8 cellular contexts compared by ENCODE assay signal in genomic region chr15:58980351-58980939, GRCh38. TPM values are rescaled to one million over a fixed set of nuclear protein-coding genes. Genes with fewer than 3 reads are reported as not detected.
A peak's percentile ranks its signal among the peaks of the same experiment; 100 is the strongest.
DNase-seq lines count a peak whose midpoint lies in the region; ATAC-seq and TF ChIP-seq lines count a peak whose summit lies in the region.

No MANE protein-coding gene starts in this region.

- no peak for TF ChIP-seq CTCF in NB4 (IDR thresholded peaks at IDR 0.05; ENCODE audit: low read depth, low read length)
- peak; percentile 7; the same call in 1 of the 2 replicates for TF ChIP-seq CTCF in WI38 (IDR thresholded peaks at IDR 0.05; ENCODE audit: low read depth, low read length)
- peak; percentile 36 for TF ChIP-seq CTCF in glutamatergic neuron (IDR thresholded peaks at IDR 0.05; ENCODE audit: partially characterized antibody, unreplicated experiment)
- TF ChIP-seq CTCF in tibial artery (IDR thresholded peaks at IDR 0.05): peak; percentile 36 to 59

- no peaks in the 10 kb centered on the region for H3K36me3 ChIP-seq in tibial artery

- H3K27ac Mint-ChIP-seq in glutamatergic neuron (ENCODE audit: unreplicated experiment): no peak overlapping the region

- peak; percentile 17 for DNase-seq in NCI-H1092 treated with DMSO at 0.1 percent for 48 hours (lab: John Stamatoyannopoulos, UW)
- no peak for DNase-seq in NCI-H1092 (lab: John Stamatoyannopoulos, UW)
- peak; percentile 61 for DNase-seq in NB4 (ENCODE audit: low read depth)
- DNase-seq in glutamatergic neuron: no peak
- DNase-seq in tibial artery: no peak

- H3K9me3 ChIP-seq in tibial artery: no peaks in the 10 kb centered on the region

- peaks cover 0 to 5% (median 2%) of the 10 kb centered on the region in 4 donors for H3K4me1 ChIP-seq in tibial artery

- TF ChIP-seq POLR2A in NB4 (IDR thresholded peaks at IDR 0.05; ENCODE audit: extremely low read depth, insufficient read length): no peak

- H3K36me3 Mint-ChIP-seq in glutamatergic neuron (ENCODE audit: unreplicated experiment): no peaks in the 10 kb centered on the region

- H3K4me3 ChIP-seq in NB4 (ENCODE audit: low read depth, low read length) (no peak overlapping the region), WI38 (ENCODE audit: low read depth, low read length) (no peak overlapping the region), tibial artery (no peak overlapping the region)

- H3K4me1 Mint-ChIP-seq in glutamatergic neuron (ENCODE audit: low read depth, unreplicated experiment): no peaks in the 10 kb centered on the region

- H3K9me3 Mint-ChIP-seq in glutamatergic neuron (ENCODE audit: unreplicated experiment): no peaks in the 10 kb centered on the region

- H3K27me3 Mint-ChIP-seq in glutamatergic neuron (ENCODE audit: unreplicated experiment): no peaks in the 10 kb centered on the region

- ATAC-seq in HG03439 (IDR thresholded peaks at IDR 0.05; ENCODE audit: unreplicated experiment) (no peak), HG03565 (IDR thresholded peaks at IDR 0.05; ENCODE audit: unreplicated experiment) (no peak)

- no peak overlapping the region for H3K4me3 Mint-ChIP-seq in glutamatergic neuron (ENCODE audit: unreplicated experiment)

- intact Hi-C loops in tibial artery (cut with DNase I; ENCODE audit: low total_unique reads): loop anchor here (5.0 kb wide), 1 partner anchor 512 kb away; no protein-coding TSS in a partner anchor

- H3K27ac ChIP-seq in tibial artery: no peak overlapping the region

- no peaks in the 10 kb centered on the region for H3K27me3 ChIP-seq in tibial artery

RNA-seq across cellular contexts. Expression of gene RNF111, which starts 7.0 kb away (rescaled TPM):
- total RNA-seq in glutamatergic neuron (ENCODE audit: unreplicated experiment): 57.4 TPM

RNA-seq across cellular contexts. Expression of gene SLTM, which starts 47.0 kb away (rescaled TPM):
- 76.7 TPM for total RNA-seq in glutamatergic neuron (ENCODE audit: unreplicated experiment)

Comparison
In these comparisons a context has a peak if more than half of its experiments do, and no peak if none do; other contexts are left out.
1. DNase-seq: peak in NCI-H1092 treated with DMSO at 0.1 percent for 48 hours (single experiment) and NB4 (single experiment); none in NCI-H1092 (single experiment), glutamatergic neuron (single experiment) and tibial artery (0 of 2).